In the genomic region with DNA sequence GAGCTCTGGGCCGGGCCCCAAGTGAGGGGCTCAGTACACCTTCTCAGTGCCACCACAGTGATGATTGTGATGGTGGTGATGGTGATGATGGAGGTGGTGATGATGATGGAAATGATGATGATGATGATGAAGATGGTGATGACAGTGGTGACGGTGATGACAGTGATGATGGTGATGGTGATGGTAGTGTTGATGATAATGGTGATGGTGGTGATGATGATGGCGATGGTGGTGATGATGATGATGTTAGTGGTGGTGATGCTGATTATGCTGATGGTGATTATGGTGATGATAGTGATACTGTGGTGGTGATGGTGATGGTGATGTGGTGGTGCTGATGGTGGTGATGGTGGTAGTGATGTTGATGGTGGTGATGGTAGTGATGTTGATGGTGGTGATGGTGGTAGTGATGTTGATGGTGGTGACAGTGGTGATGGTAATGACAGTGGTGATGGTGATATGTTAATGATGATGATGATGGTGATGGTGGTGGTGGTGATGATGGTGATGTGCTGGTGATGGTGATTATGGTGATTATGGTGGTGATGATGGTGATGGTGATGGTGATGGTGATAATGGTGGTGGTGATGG, we compare ENCODE assay signal across 1 cellular context.
TF ChIP-seq lines count a peak whose summit lies in the region.

No MANE protein-coding gene starts in this region.

TF ChIP-seq in IMR-90, 13 proteins besides CTCF, POLR2A, EP300 and RAD21:
- TF ChIP-seq MAZ (IDR thresholded peaks at IDR 0.05; ENCODE audit: borderline replicate concordance, low read depth, low read length) (no peak), MXI1 (IDR thresholded peaks at IDR 0.05; ENCODE audit: borderline replicate concordance, low read depth, low read length) (no peak), RFX5 (IDR thresholded peaks at IDR 0.05; ENCODE audit: low read depth, low read length) (no peak), SMC3 (IDR thresholded peaks at IDR 0.05; ENCODE audit: low read depth, low read length) (no peak), MAFK (IDR thresholded peaks at IDR 0.05; ENCODE audit: low read depth, low read length) (no peak)
